ENCODE assay signal across 1 cellular context in the genomic region with DNA sequence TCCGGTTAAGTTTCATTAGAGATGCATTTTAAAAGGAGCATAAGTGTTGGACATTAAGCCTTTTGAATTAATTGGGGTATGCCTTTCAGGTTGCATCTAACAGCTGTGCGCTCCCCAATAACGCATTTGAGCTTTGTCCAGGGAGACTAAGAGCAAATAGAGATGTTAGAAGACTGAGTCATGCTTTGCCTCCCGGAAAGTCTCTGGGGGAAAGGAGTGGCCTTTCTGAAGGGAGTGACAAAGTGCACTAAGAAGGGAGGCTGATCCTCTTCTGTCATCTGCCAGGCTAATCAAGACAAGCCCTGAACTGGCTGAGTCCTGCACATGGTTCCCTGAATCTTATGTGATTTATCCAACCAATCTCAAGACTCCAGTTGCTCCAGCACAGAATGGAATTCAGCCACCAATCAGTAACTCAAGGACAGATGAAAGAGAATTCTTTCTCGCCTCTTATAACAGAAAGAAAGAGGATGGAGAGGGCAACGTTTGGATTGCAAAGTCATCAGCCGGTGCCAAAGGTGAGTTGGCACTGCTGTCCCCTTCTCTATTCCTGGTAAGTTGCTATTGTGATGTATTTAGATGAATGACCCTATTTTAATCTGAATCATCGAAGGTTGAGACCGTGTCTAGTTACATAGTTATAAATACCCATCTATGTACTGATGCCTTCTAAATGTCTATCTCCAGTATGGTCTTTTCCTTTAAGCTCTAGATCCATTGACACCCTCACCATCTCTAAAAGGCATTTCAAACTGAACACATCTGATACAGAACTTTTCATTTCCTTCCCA.
TF ChIP-seq lines count a peak whose summit lies in the region.

No MANE protein-coding gene starts in this region.

TF ChIP-seq in GM23338, 12 proteins besides CTCF, POLR2A, EP300 and RAD21 (continued from another document):
- TF ChIP-seq, protein P1, sequence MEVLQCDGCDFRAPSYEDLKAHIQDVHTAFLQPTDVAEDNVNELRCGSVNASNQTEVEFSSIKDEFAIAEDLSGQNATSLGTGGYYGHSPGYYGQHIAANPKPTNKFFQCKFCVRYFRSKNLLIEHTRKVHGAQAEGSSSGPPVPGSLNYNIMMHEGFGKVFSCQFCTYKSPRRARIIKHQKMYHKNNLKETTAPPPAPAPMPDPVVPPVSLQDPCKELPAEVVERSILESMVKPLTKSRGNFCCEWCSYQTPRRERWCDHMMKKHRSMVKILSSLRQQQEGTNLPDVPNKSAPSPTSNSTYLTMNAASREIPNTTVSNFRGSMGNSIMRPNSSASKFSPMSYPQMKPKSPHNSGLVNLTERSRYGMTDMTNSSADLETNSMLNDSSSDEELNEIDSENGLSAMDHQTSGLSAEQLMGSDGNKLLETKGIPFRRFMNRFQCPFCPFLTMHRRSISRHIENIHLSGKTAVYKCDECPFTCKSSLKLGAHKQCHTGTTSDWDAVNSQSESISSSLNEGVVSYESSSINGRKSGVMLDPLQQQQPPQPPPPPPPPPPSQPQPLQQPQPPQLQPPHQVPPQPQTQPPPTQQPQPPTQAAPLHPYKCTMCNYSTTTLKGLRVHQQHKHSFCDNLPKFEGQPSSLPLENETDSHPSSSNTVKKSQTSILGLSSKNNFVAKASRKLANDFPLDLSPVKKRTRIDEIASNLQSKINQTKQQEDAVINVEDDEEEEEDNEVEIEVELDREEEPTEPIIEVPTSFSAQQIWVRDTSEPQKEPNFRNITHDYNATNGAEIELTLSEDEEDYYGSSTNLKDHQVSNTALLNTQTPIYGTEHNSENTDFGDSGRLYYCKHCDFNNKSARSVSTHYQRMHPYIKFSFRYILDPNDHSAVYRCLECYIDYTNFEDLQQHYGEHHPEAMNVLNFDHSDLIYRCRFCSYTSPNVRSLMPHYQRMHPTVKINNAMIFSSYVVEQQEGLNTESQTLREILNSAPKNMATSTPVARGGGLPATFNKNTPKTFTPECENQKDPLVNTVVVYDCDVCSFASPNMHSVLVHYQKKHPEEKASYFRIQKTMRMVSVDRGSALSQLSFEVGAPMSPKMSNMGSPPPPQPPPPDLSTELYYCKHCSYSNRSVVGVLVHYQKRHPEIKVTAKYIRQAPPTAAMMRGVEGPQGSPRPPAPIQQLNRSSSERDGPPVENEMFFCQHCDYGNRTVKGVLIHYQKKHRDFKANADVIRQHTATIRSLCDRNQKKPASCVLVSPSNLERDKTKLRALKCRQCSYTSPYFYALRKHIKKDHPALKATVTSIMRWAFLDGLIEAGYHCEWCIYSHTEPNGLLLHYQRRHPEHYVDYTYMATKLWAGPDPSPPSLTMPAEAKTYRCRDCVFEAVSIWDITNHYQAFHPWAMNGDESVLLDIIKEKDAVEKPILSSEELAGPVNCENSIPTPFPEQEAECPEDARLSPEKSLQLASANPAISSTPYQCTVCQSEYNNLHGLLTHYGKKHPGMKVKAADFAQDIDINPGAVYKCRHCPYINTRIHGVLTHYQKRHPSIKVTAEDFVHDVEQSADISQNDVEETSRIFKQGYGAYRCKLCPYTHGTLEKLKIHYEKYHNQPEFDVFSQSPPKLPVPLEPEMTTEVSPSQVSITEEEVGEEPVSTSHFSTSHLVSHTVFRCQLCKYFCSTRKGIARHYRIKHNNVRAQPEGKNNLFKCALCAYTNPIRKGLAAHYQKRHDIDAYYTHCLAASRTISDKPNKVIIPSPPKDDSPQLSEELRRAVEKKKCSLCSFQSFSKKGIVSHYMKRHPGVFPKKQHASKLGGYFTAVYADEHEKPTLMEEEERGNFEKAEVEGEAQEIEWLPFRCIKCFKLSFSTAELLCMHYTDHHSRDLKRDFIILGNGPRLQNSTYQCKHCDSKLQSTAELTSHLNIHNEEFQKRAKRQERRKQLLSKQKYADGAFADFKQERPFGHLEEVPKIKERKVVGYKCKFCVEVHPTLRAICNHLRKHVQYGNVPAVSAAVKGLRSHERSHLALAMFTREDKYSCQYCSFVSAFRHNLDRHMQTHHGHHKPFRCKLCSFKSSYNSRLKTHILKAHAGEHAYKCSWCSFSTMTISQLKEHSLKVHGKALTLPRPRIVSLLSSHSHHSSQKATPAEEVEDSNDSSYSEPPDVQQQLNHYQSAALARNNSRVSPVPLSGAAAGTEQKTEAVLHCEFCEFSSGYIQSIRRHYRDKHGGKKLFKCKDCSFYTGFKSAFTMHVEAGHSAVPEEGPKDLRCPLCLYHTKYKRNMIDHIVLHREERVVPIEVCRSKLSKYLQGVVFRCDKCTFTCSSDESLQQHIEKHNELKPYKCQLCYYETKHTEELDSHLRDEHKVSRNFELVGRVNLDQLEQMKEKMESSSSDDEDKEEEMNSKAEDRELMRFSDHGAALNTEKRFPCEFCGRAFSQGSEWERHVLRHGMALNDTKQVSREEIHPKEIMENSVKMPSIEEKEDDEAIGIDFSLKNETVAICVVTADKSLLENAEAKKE (CRISPR knock-in tag; IDR thresholded peaks at IDR 0.05), result no peak
- no peak for TF ChIP-seq STAT1 (IDR thresholded peaks at IDR 0.05; ENCODE audit: unreplicated experiment)
TF ChIP-seq in GM23338: peak in this region for 0.
